ENCODE assay signal across 9 cellular contexts in the genomic region with DNA sequence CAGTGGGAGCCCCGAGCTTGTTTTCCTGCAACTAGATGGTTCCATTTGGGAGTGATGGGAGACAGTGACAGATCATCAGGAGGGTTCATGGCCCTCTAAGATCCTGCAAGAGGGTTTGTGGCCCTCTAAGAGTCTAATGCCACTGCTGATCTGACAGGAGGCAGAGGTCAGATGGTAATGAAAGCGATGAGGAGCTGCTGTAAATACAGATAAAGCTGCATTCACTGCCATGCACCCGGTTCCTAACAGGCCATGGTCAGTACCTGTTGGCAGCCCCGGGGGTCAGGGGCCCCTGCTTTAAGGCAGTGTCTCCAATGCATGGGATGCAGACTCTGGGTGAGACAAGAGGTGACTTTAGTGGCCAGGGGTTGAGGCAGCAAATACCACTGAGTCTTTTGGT. TPM values are rescaled to one million over a fixed set of nuclear protein-coding genes. Genes with fewer than 3 reads are reported as not detected.
"Had no signal": no experiment of that assay in that cellular context is flagged by ENCODE, and none has a peak within 500 bp of the region (broad histone marks: within the 10 kb centered on the region; RNA-seq: fewer than 3 reads in every experiment).

No MANE protein-coding gene starts in this region.

- H3K27me3 Mint-ChIP-seq: IgD-negative memory B cell had no signal

- DNase-seq: IMR-90, KBM-7, KG1 had no signal

- H3K9me3 Mint-ChIP-seq: IgD-negative memory B cell had no signal

- H3K27ac ChIP-seq: HL-60 had no signal

- H3K4me3 Mint-ChIP-seq: IgD-negative memory B cell had no signal

- ATAC-seq: HepG2, K562 had no signal

- H3K4me3 ChIP-seq: K562 had no signal

- H3K27ac Mint-ChIP-seq: IgD-negative memory B cell had no signal

RNA-seq across cellular contexts. Expression of a gene that starts 30.8 kb away (rescaled TPM):
- total RNA-seq: HepG2, HT-29, HT1080, IMR-90, K562 had no signal
- polyA plus RNA-seq: IMR-90, K562 had no signal
